8 cellular contexts compared by ENCODE assay signal in genomic region chr10:86888585-86889381, GRCh38.
DNase-seq lines count a peak whose midpoint lies in the region; ATAC-seq and TF ChIP-seq lines count a peak whose summit lies in the region.

No MANE protein-coding gene starts in this region.

- DNase-seq in GM23248, result peak; percentile 78
- DNase-seq in Kasumi-1 (lab: John Stamatoyannopoulos, UW), result peak; percentile 91 to 92
- peak; percentile 25 for DNase-seq in brain microvascular endothelial cell
- peak; percentile 61 for DNase-seq in renal cortical epithelial cell (ENCODE audit: low read depth)
- no peak for DNase-seq in SJCRH30
- DNase-seq in effector memory CD4-positive, alpha-beta T cell, result no peak
- DNase-seq in DMS79 (lab: John Stamatoyannopoulos, UW), result no peak

- H3K27me3 ChIP-seq in GM23248 (replicated peaks; ENCODE audit: insufficient read depth) (no peaks in the 10 kb centered on the region), brain microvascular endothelial cell (replicated peaks) (no peaks in the 10 kb centered on the region), SJCRH30 (no peaks in the 10 kb centered on the region)
- H3K27me3 ChIP-seq in effector memory CD4-positive, alpha-beta T cell (replicated peaks; ENCODE audit: control insufficient read depth, insufficient read depth, low read length, poor library complexity, severe bottlenecking), result no peaks in the 10 kb centered on the region

- H3K9ac ChIP-seq in GM23248, result no peak overlapping the region

- TF ChIP-seq CTCF in brain microvascular endothelial cell (IDR thresholded peaks at IDR 0.05; ENCODE audit: low read depth, low read length, missing control alignments), result no peak

- H3K36me3 ChIP-seq in GM23248 (ENCODE audit: low read depth) (peaks cover 11% of the 10 kb centered on the region; the same call in 1 of the 2 replicates), brain microvascular endothelial cell (replicated peaks) (no peaks in the 10 kb centered on the region), SJCRH30 (no peaks in the 10 kb centered on the region)
- H3K36me3 ChIP-seq in effector memory CD4-positive, alpha-beta T cell (ENCODE audit: control insufficient read depth, insufficient read depth, low read length), result no peaks in the 10 kb centered on the region

- peak overlapping the region; percentile 17 for H3K27ac ChIP-seq in GM23248
- no peak overlapping the region for H3K27ac ChIP-seq in brain microvascular endothelial cell
- H3K27ac ChIP-seq in SJCRH30, result no peak overlapping the region
- no peak overlapping the region for H3K27ac ChIP-seq in effector memory CD4-positive, alpha-beta T cell (ENCODE audit: insufficient read depth, low read length, poor library complexity, severe bottlenecking)

- H2AFZ ChIP-seq in GM23248, result no peak overlapping the region

- H3K9me3 ChIP-seq in GM23248 (ENCODE audit: low read depth) (no peaks in the 10 kb centered on the region), SJCRH30 (replicated peaks) (no peaks in the 10 kb centered on the region)
- no peaks in the 10 kb centered on the region for H3K9me3 ChIP-seq in effector memory CD4-positive, alpha-beta T cell (ENCODE audit: control insufficient read depth, low read length)

- in situ Hi-C loops in GM23248 (cut with MboI), result no loop called here
- in situ Hi-C loops in brain microvascular endothelial cell (cut with HindIII; ENCODE audit: low pct_ligation_motif_present, low sequenced_read_pairs), result no loop called here

- H3K79me2 ChIP-seq in GM23248 (ENCODE audit: insufficient read depth), result peaks cover 46% of the 10 kb centered on the region

- H4K20me1 ChIP-seq in GM23248 (ENCODE audit: insufficient read depth), result no peaks in the 10 kb centered on the region

- WGBS in GM23248 (ENCODE audit: low coverage in 1 of 2, low lambda C conversion rate in 2 of 2, missing lambda C conversion rate in 2 of 2), 2 experiments, result 52 to 54% methylated on average over 7 of the region's 7 CpGs

- peaks cover 16% of the 10 kb centered on the region for H3F3A ChIP-seq in GM23248 (ENCODE audit: insufficient read depth)

- peaks cover 10% of the 10 kb centered on the region for H3K4me1 ChIP-seq in GM23248 (ENCODE audit: insufficient read depth)
- no peaks in the 10 kb centered on the region for H3K4me1 ChIP-seq in SJCRH30
- no peaks in the 10 kb centered on the region for H3K4me1 ChIP-seq in effector memory CD4-positive, alpha-beta T cell (ENCODE audit: control insufficient read depth, insufficient read depth, low read length, poor library complexity, severe bottlenecking)

- peak overlapping the region; percentile 33 for H3K4me2 ChIP-seq in GM23248 (ENCODE audit: unreplicated experiment)

- peak; percentile 98 for ATAC-seq in GM18502 (IDR thresholded peaks at IDR 0.05; ENCODE audit: poor library complexity, unreplicated experiment)

- H3K4me3 ChIP-seq in GM23248 (peak overlapping the region; percentile 19; the same call in 1 of the 2 replicates), brain microvascular endothelial cell (ENCODE audit: low read depth, low read length) (no peak overlapping the region), SJCRH30 (no peak overlapping the region)
- H3K4me3 ChIP-seq in effector memory CD4-positive, alpha-beta T cell (ENCODE audit: insufficient read depth, low read depth, low read length, poor library complexity, severe bottlenecking), result no peak overlapping the region

- H3K9me2 ChIP-seq in GM23248 (ENCODE audit: insufficient read depth), result no peaks in the 10 kb centered on the region

Comparison
In these comparisons a context has a peak if more than half of its experiments do, and no peak if none do; other contexts are left out.
1. DNase-seq: peak in GM23248 (single experiment), Kasumi-1 (2 of 2), brain microvascular endothelial cell (single experiment) and renal cortical epithelial cell (single experiment); none in SJCRH30 (0 of 2), effector memory CD4-positive, alpha-beta T cell (0 of 3) and DMS79 (single experiment).